ENCODE assay signal across 1 cellular context in the genomic region with DNA sequence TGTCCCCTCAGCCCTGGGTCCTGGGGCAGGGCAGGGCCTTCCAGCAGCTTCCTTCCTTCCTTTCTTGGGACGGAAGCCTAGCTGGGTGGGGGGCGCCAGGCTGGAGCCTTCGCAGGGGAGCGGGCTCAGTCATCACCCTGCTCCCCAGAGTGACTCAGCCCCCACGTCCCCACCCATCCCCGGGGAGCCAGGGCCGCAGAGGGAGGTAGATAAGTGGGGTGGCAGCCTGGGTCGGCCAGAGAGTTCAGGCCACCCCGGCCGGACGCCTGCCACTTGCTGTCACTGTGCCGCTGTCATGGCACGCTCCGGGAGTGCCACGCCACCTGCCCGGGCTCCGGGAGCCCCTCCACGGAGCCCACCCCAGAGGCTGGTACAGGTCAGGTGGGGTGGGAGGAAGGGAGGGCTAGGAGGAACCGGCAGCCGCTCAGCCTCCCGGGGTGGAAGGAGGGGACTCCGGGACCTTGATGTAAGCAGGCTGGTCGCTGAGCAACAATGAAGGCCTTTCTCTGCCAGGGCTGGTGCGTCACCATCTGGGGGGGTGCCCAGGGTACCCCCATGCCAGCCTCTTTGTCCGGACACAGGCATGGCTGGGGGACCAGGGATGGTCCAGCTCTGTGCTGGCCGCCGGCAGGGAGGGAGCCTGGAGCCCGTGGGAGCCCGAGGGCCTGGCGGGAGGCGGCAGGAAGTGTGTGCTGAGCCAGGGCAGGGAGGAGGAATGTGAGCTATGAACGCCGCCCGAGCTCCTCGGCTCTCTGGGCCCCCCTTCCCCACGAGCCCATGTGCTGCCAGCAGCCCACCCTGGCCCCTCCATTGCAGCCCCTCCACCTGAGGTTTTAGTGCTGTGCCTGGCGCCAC.
TF ChIP-seq lines count a peak whose summit lies in the region.

No MANE protein-coding gene starts in this region.

TF ChIP-seq in K562, 482 proteins besides CTCF, POLR2A, EP300 and RAD21 (continued from another document and continues in another):
- TF ChIP-seq RBM15 (IDR thresholded peaks at IDR 0.05; ENCODE audit: insufficient read depth, low read length) (no peak), ZBTB7A (IDR thresholded peaks at IDR 0.05; ENCODE audit: borderline replicate concordance, control insufficient read depth, low read depth, low read length) (peak; percentile 81; the same call in 1 of the 2 replicates), HNRNPL (IDR thresholded peaks at IDR 0.05; ENCODE audit: low read depth, low read length) (0 out of 2 replicates have a peak, but pooled peaks have one; percentile 52), XRCC3 (IDR thresholded peaks at IDR 0.05) (no peak), POLR2B (IDR thresholded peaks at IDR 0.05; ENCODE audit: low read depth, partially characterized antibody) (no peak), FOXK1 (CRISPR knock-in tag; IDR thresholded peaks at IDR 0.05; ENCODE audit: borderline replicate concordance) (0 out of 2 replicates have a peak, but pooled peaks have one; percentile 42), TEAD4 (IDR thresholded peaks at IDR 0.05; ENCODE audit: low read length) (no peak), TEAD4 (CRISPR knock-in tag; IDR thresholded peaks at IDR 0.05; ENCODE audit: borderline replicate concordance) (no peak), RBFOX2 (IDR thresholded peaks at IDR 0.05; ENCODE audit: low read depth, low read length) (peak; percentile 64), ZNF282 (CRISPR knock-in tag; IDR thresholded peaks at IDR 0.05) (0 out of 2 replicates have a peak, but pooled peaks have one; percentile 53), RB1 (IDR thresholded peaks at IDR 0.05; ENCODE audit: low read depth) (no peak), BRD9 (IDR thresholded peaks at IDR 0.05; ENCODE audit: low read depth, partially characterized antibody) (no peak), OTX1 (CRISPR knock-in tag; IDR thresholded peaks at IDR 0.05) (no peak), MED1 (CRISPR knock-in tag; IDR thresholded peaks at IDR 0.05; ENCODE audit: borderline replicate concordance) (no peak), MECOM (CRISPR knock-in tag; IDR thresholded peaks at IDR 0.05) (no peak), CBX3 (IDR thresholded peaks at IDR 0.05; ENCODE audit: borderline replicate concordance in 1 of 2, low read length in 2 of 2) (no peak), TCF3 (CRISPR knock-in tag; IDR thresholded peaks at IDR 0.05) (no peak), PHB2 (IDR thresholded peaks at IDR 0.05; ENCODE audit: low read depth) (no peak), STAT5B (CRISPR knock-in tag; IDR thresholded peaks at IDR 0.05) (no peak), ZNF644 (tag; IDR thresholded peaks at IDR 0.05; ENCODE audit: low read depth) (no peak), ZBTB1 (CRISPR knock-in tag; IDR thresholded peaks at IDR 0.05; ENCODE audit: borderline replicate concordance, low read depth) (0 out of 2 replicates have a peak, but pooled peaks have one; percentile 27), ZNF274 (IDR thresholded peaks at IDR 0.05; ENCODE audit: borderline replicate concordance, low read depth, low read length) (no peak), RBM22 (IDR thresholded peaks at IDR 0.05; ENCODE audit: low read depth, low read length, poor library complexity, severe bottlenecking) (no peak), HMGN3 (IDR thresholded peaks at IDR 0.05; ENCODE audit: borderline replicate concordance, extremely low read depth, insufficient read length, low read depth, low read length) (peak; percentile 50), BDP1 (IDR thresholded peaks at IDR 0.05; ENCODE audit: insufficient read depth, insufficient read length) (no peak), EWSR1 (IDR thresholded peaks at IDR 0.05; ENCODE audit: borderline replicate concordance, low read depth, partially characterized antibody) (no peak), FOSL1 (tag; conservative IDR thresholded peaks at IDR 0.05) (peak; percentile 80), ETS2 (tag; IDR thresholded peaks at IDR 0.05; ENCODE audit: borderline replicate concordance, poor library complexity, severe bottlenecking) (no peak), RUNX1 (IDR thresholded peaks at IDR 0.05; ENCODE audit: low read depth) (no peak), ZNF175 (CRISPR knock-in tag; IDR thresholded peaks at IDR 0.05; ENCODE audit: low read depth) (no peak)
- TF ChIP-seq, protein P1, sequence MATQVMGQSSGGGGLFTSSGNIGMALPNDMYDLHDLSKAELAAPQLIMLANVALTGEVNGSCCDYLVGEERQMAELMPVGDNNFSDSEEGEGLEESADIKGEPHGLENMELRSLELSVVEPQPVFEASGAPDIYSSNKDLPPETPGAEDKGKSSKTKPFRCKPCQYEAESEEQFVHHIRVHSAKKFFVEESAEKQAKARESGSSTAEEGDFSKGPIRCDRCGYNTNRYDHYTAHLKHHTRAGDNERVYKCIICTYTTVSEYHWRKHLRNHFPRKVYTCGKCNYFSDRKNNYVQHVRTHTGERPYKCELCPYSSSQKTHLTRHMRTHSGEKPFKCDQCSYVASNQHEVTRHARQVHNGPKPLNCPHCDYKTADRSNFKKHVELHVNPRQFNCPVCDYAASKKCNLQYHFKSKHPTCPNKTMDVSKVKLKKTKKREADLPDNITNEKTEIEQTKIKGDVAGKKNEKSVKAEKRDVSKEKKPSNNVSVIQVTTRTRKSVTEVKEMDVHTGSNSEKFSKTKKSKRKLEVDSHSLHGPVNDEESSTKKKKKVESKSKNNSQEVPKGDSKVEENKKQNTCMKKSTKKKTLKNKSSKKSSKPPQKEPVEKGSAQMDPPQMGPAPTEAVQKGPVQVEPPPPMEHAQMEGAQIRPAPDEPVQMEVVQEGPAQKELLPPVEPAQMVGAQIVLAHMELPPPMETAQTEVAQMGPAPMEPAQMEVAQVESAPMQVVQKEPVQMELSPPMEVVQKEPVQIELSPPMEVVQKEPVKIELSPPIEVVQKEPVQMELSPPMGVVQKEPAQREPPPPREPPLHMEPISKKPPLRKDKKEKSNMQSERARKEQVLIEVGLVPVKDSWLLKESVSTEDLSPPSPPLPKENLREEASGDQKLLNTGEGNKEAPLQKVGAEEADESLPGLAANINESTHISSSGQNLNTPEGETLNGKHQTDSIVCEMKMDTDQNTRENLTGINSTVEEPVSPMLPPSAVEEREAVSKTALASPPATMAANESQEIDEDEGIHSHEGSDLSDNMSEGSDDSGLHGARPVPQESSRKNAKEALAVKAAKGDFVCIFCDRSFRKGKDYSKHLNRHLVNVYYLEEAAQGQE (CRISPR knock-in tag; IDR thresholded peaks at IDR 0.05; ENCODE audit: low read depth): no peak
- TF ChIP-seq, protein P2, sequence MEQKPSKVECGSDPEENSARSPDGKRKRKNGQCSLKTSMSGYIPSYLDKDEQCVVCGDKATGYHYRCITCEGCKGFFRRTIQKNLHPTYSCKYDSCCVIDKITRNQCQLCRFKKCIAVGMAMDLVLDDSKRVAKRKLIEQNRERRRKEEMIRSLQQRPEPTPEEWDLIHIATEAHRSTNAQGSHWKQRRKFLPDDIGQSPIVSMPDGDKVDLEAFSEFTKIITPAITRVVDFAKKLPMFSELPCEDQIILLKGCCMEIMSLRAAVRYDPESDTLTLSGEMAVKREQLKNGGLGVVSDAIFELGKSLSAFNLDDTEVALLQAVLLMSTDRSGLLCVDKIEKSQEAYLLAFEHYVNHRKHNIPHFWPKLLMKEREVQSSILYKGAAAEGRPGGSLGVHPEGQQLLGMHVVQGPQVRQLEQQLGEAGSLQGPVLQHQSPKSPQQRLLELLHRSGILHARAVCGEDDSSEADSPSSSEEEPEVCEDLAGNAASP (IDR thresholded peaks at IDR 0.05): no peak
- TF ChIP-seq, protein P3, sequence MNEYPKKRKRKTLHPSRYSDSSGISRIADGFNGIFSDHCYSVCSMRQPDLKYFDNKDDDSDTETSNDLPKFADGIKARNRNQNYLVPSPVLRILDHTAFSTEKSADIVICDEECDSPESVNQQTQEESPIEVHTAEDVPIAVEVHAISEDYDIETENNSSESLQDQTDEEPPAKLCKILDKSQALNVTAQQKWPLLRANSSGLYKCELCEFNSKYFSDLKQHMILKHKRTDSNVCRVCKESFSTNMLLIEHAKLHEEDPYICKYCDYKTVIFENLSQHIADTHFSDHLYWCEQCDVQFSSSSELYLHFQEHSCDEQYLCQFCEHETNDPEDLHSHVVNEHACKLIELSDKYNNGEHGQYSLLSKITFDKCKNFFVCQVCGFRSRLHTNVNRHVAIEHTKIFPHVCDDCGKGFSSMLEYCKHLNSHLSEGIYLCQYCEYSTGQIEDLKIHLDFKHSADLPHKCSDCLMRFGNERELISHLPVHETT (CRISPR knock-in tag; conservative IDR thresholded peaks at IDR 0.05 in 1 of 2, IDR thresholded peaks at IDR 0.05 in 1 of 2): 0 out of 4 replicates have a peak, but pooled peaks of 1 of the 2 experiments have one; percentile 32
- TF ChIP-seq, protein P4, sequence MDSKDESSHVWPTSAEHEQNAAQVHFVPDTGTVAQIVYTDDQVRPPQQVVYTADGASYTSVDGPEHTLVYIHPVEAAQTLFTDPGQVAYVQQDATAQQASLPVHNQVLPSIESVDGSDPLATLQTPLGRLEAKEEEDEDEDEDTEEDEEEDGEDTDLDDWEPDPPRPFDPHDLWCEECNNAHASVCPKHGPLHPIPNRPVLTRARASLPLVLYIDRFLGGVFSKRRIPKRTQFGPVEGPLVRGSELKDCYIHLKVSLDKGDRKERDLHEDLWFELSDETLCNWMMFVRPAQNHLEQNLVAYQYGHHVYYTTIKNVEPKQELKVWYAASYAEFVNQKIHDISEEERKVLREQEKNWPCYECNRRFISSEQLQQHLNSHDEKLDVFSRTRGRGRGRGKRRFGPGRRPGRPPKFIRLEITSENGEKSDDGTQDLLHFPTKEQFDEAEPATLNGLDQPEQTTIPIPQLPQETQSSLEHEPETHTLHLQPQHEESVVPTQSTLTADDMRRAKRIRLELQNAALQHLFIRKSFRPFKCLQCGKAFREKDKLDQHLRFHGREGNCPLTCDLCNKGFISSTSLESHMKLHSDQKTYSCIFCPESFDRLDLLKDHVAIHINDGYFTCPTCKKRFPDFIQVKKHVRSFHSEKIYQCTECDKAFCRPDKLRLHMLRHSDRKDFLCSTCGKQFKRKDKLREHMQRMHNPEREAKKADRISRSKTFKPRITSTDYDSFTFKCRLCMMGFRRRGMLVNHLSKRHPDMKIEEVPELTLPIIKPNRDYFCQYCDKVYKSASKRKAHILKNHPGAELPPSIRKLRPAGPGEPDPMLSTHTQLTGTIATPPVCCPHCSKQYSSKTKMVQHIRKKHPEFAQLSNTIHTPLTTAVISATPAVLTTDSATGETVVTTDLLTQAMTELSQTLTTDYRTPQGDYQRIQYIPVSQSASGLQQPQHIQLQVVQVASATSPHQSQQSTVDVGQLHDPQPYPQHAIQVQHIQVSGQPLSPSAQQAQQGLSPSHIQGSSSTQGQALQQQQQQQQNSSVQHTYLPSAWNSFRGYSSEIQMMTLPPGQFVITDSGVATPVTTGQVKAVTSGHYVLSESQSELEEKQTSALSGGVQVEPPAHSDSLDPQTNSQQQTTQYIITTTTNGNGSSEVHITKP (IDR thresholded peaks at IDR 0.05; ENCODE audit: partially characterized antibody): no peak
- TF ChIP-seq, protein P5, sequence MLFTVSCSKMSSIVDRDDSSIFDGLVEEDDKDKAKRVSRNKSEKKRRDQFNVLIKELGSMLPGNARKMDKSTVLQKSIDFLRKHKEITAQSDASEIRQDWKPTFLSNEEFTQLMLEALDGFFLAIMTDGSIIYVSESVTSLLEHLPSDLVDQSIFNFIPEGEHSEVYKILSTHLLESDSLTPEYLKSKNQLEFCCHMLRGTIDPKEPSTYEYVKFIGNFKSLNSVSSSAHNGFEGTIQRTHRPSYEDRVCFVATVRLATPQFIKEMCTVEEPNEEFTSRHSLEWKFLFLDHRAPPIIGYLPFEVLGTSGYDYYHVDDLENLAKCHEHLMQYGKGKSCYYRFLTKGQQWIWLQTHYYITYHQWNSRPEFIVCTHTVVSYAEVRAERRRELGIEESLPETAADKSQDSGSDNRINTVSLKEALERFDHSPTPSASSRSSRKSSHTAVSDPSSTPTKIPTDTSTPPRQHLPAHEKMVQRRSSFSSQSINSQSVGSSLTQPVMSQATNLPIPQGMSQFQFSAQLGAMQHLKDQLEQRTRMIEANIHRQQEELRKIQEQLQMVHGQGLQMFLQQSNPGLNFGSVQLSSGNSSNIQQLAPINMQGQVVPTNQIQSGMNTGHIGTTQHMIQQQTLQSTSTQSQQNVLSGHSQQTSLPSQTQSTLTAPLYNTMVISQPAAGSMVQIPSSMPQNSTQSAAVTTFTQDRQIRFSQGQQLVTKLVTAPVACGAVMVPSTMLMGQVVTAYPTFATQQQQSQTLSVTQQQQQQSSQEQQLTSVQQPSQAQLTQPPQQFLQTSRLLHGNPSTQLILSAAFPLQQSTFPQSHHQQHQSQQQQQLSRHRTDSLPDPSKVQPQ (CRISPR knock-in tag; IDR thresholded peaks at IDR 0.05; ENCODE audit: borderline replicate concordance): no peak
- TF ChIP-seq, protein P6, sequence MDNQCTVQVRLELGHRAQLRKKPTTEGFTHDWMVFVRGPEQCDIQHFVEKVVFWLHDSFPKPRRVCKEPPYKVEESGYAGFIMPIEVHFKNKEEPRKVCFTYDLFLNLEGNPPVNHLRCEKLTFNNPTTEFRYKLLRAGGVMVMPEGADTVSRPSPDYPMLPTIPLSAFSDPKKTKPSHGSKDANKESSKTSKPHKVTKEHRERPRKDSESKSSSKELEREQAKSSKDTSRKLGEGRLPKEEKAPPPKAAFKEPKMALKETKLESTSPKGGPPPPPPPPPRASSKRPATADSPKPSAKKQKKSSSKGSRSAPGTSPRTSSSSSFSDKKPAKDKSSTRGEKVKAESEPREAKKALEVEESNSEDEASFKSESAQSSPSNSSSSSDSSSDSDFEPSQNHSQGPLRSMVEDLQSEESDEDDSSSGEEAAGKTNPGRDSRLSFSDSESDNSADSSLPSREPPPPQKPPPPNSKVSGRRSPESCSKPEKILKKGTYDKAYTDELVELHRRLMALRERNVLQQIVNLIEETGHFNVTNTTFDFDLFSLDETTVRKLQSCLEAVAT (IDR thresholded peaks at IDR 0.05): no peak
- TF ChIP-seq, protein P7, sequence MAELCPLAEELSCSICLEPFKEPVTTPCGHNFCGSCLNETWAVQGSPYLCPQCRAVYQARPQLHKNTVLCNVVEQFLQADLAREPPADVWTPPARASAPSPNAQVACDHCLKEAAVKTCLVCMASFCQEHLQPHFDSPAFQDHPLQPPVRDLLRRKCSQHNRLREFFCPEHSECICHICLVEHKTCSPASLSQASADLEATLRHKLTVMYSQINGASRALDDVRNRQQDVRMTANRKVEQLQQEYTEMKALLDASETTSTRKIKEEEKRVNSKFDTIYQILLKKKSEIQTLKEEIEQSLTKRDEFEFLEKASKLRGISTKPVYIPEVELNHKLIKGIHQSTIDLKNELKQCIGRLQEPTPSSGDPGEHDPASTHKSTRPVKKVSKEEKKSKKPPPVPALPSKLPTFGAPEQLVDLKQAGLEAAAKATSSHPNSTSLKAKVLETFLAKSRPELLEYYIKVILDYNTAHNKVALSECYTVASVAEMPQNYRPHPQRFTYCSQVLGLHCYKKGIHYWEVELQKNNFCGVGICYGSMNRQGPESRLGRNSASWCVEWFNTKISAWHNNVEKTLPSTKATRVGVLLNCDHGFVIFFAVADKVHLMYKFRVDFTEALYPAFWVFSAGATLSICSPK (IDR thresholded peaks at IDR 0.05; ENCODE audit: borderline replicate concordance): no peak
- TF ChIP-seq, protein P8, sequence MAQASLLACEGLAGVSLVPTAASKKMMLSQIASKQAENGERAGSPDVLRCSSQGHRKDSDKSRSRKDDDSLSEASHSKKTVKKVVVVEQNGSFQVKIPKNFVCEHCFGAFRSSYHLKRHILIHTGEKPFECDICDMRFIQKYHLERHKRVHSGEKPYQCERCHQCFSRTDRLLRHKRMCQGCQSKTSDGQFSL (CRISPR knock-in tag; IDR thresholded peaks at IDR 0.05): peak; percentile 55; the same call in 1 of the 2 replicates
- TF ChIP-seq, protein P8 (tag; IDR thresholded peaks at IDR 0.05): no peak
